In the genomic region with DNA sequence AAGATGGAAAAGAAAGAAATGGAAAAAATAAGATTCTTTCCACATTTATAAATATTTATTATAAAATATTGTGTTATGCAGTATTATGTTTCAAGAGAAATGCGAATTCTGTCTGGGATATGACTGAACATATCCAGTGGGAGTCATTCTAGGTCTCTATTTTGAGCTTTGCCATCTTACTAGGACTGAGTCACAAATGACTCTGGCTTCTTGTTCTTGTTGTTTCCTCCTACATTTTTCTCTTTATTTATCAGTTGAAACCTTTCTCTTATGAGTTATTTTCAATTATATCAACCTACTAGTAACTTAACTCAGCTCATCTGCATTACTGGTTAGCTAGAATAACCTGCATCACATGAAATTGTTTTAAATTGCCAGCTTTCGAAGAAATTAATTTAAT, we compare ENCODE assay signal across 18 cellular contexts.
"Had no signal": no experiment of that assay in that cellular context is flagged by ENCODE, and none has a peak within 500 bp of the region (broad histone marks: within the 10 kb centered on the region; RNA-seq: fewer than 3 reads in every experiment).

No MANE protein-coding gene starts in this region.

- ATAC-seq: activated CD4-positive, alpha-beta T cell treated with anti-CD3 and anti-CD28 coated beads for 36 hours; natural killer cell; stimulated activated effector memory CD8-positive, alpha-beta T cell treated with anti-CD3 and anti-CD28 coated beads, Interleukin-12 subunit alpha, Interleukin-12 subunit beta, amount 100 ng/mL, for 72 hours; WTC11 had no signal

- H3K27ac ChIP-seq: ascending aorta, parathyroid adenoma, sigmoid colon, stomach, testis, upper lobe of left lung had no signal

- H2AFZ ChIP-seq: parathyroid adenoma had no signal

- H3K4me3 ChIP-seq: ascending aorta, sigmoid colon, stomach, testis, upper lobe of left lung had no signal

- DNase-seq: activated CD4-positive, alpha-beta T cell treated with anti-CD3 and anti-CD28 coated beads for 36 hours; activated CD4-positive, alpha-beta T cell treated with anti-CD3 and anti-CD28 coated beads, Interleukin-2, amount 50 U/mL, for 48 hours; activated gamma-delta T cell; cerebellar nuclear complex; dermis blood vessel endothelial cell; effector memory CD4-positive, alpha-beta T cell; natural killer cell; sigmoid colon; stimulated activated CD4-positive, alpha-beta T cell treated with anti-CD3 and anti-CD28 coated beads, Interleukin-4, amount 100 ng/mL, for 24 hours; stomach; SW 1271; T-helper 2 cell; testis; upper lobe of left lung had no signal

- H3K36me3 ChIP-seq: ascending aorta, sigmoid colon, stomach, upper lobe of left lung had no signal

- H3K9ac ChIP-seq: parathyroid adenoma had no signal

- H3K27me3 ChIP-seq: ascending aorta, sigmoid colon, stomach, testis, upper lobe of left lung had no signal

- H3K79me2 ChIP-seq: parathyroid adenoma had no signal

- H3K9me3 ChIP-seq: ascending aorta, testis, upper lobe of left lung had no signal

- H3K4me1 ChIP-seq: ascending aorta, parathyroid adenoma, sigmoid colon, stomach, testis, upper lobe of left lung had no signal
